In genomic region chr7:130736298-130736900, GRCh38 we compare ENCODE assay signal across 24 cellular contexts. TPM values are rescaled to one million over a fixed set of nuclear protein-coding genes. Genes with fewer than 3 reads are reported as not detected.
"Had no signal": no experiment of that assay in that cellular context is flagged by ENCODE, and none has a peak within 500 bp of the region (broad histone marks: within the 10 kb centered on the region; RNA-seq: fewer than 3 reads in every experiment).

No MANE protein-coding gene starts in this region.

- H3K4me1 ChIP-seq: colonic mucosa, left ventricle myocardium inferior, psoas muscle, uterus had no signal

- H3K27ac Mint-ChIP-seq: memory B cell, nephron progenitor cell had no signal

- DNase-seq: colonic mucosa; dermis blood vessel endothelial cell; erythroblast; foreskin melanocyte; head of caudate nucleus; kidney; left cardiac atrium; left ventricle myocardium inferior; lower lobe of right lung; midbrain; naive B cell; nephron progenitor cell; psoas muscle; small intestine; stimulated activated CD4-positive, alpha-beta T cell treated with anti-CD3 and anti-CD28 coated beads, Interleukin-12 subunit alpha, Interleukin-12 subunit beta, amount 100 ng/mL, for 4 hours; stimulated activated naive CD4-positive, alpha-beta T cell treated with Interleukin-2 at 50 U/mL for 16 hours; thyroid gland; upper lobe of left lung; uterus had no signal

- H3K4me3 ChIP-seq: colonic mucosa, hepatocyte, left ventricle myocardium inferior, lower lobe of right lung, psoas muscle, suprapubic skin, thyroid gland, upper lobe of left lung, uterus had no signal

- ATAC-seq: left cardiac atrium, lower lobe of right lung, psoas muscle had no signal

- H3K36me3 ChIP-seq: colonic mucosa, lower lobe of right lung, neutrophil, suprapubic skin, thyroid gland, upper lobe of left lung, uterus had no signal

- FAIRE-seq: kidney, small intestine had no signal

- H3K9me3 Mint-ChIP-seq: memory B cell had no signal

- H3K27ac ChIP-seq: colonic mucosa, hepatocyte, left ventricle myocardium inferior, lower lobe of right lung, neutrophil, psoas muscle, suprapubic skin, thyroid gland, upper lobe of left lung, uterus had no signal

- H2AFZ ChIP-seq: hepatocyte had no signal

- H3K4me2 ChIP-seq: hepatocyte had no signal

- H3K79me2 ChIP-seq: hepatocyte had no signal

- H3K4me1 Mint-ChIP-seq: memory B cell had no signal

- H3K9me3 ChIP-seq: colonic mucosa had no signal

- H3K36me3 Mint-ChIP-seq: memory B cell, naive B cell had no signal

- H3K4me3 Mint-ChIP-seq: memory B cell, nephron progenitor cell had no signal

RNA-seq across cellular contexts. Expression of gene KLF14, which starts 2.4 kb away (rescaled TPM):
- total RNA-seq: colonic mucosa, hepatocyte, kidney, left cardiac atrium, lower lobe of right lung, osteoblast, thyroid gland had no signal
- polyA plus RNA-seq: small intestine had no signal

RNA-seq across cellular contexts. Expression of gene TSGA13, which starts 50.1 kb away (rescaled TPM):
- total RNA-seq: colonic mucosa, dermis blood vessel endothelial cell, hepatocyte, kidney, left cardiac atrium, left ventricle myocardium inferior, lower lobe of right lung, osteoblast, psoas muscle, suprapubic skin, thyroid gland, upper lobe of left lung had no signal
- polyA plus RNA-seq: hepatocyte, psoas muscle, small intestine had no signal
